18 cellular contexts compared by ENCODE assay signal in genomic region chr5:14852779-14853178, GRCh38.
"Had no signal": no experiment of that assay in that cellular context is flagged by ENCODE, and none has a peak within 500 bp of the region (broad histone marks: within the 10 kb centered on the region; RNA-seq: fewer than 3 reads in every experiment).

No MANE protein-coding gene starts in this region.

- H3K9me3 Mint-ChIP-seq: mesothelial cell of epicardium had no signal

- H3K36me3 ChIP-seq: colonic mucosa, left lung had no signal

- H3K27ac ChIP-seq: colonic mucosa, dorsolateral prefrontal cortex, esophagus muscularis mucosa, foreskin keratinocyte, heart right ventricle, left lung, lower lobe of right lung had no signal

- H3K4me3 Mint-ChIP-seq: mesothelial cell of epicardium had no signal

- ATAC-seq: foreskin keratinocyte, heart right ventricle, left cardiac atrium, left lung, left ventricle myocardium superior, lower lobe of right lung, mucosa of descending colon had no signal

- H3K4me3 ChIP-seq: colonic mucosa, dorsolateral prefrontal cortex, esophagus muscularis mucosa, heart right ventricle, left lung, lower lobe of right lung, mucosa of descending colon had no signal

- H3K9me3 ChIP-seq: colonic mucosa, esophagus muscularis mucosa, heart right ventricle, left lung, lower lobe of right lung, mucosa of descending colon had no signal

- H3K27me3 ChIP-seq: colonic mucosa, dorsolateral prefrontal cortex, esophagus muscularis mucosa, foreskin keratinocyte, heart right ventricle, left lung had no signal

- DNase-seq: colonic mucosa; cortex of kidney; dermis blood vessel endothelial cell; dorsolateral prefrontal cortex; effector CD4-positive, alpha-beta T cell; effector memory CD4-positive, alpha-beta T cell; foreskin keratinocyte; glutamatergic neuron; heart right ventricle; hippocampal formation; left cardiac atrium; left lung; left ventricle myocardium superior; lower lobe of right lung; mesenchymal stem cell; mucosa of descending colon had no signal

- H3K27ac Mint-ChIP-seq: mesothelial cell of epicardium had no signal

- H3K4me1 ChIP-seq: colonic mucosa, left lung, lower lobe of right lung had no signal
